8 cellular contexts compared by ENCODE assay signal in the genomic region with DNA sequence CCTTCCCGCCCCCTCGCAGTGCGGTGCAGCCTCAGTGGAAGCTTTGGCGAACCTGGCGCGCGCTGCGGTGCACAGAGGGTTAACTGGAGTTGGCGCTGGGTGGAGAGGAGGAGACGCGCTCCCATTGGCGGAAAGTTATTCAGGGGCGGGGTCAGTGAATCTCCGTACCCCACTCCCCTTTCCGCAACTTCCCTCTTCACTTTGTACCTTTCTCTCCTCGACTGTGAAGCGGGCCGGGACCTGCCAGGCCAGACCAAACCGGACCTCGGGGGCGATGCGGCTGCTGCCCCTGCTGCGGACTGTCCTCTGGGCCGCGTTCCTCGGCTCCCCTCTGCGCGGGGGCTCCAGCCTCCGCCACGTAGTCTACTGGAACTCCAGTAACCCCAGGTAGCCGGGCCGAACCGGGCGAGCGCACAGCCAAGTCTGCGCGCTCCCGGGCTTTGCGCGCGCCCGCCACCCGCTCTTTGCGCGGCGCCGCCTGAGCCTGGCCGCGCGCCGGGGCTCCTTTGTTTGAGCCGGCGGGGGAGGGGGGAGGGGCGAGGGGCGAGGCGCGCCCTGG. TPM values are rescaled to one million over a fixed set of nuclear protein-coding genes. Genes with fewer than 3 reads are reported as not detected.
DNase-seq lines count a peak whose midpoint lies in the region; ATAC-seq and TF ChIP-seq lines count a peak whose summit lies in the region.

A gene with protein sequence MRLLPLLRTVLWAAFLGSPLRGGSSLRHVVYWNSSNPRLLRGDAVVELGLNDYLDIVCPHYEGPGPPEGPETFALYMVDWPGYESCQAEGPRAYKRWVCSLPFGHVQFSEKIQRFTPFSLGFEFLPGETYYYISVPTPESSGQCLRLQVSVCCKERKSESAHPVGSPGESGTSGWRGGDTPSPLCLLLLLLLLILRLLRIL (plus strand): TSS at position 191 of the 559 bp plus-strand sequence. CDS start 84 bp downstream, at position 275.

- peak within 1 kb of the TSS; percentile 61 for H3K27ac ChIP-seq in CD4-positive, alpha-beta T cell (ENCODE audit: low read depth, low read length)
- 0 out of 2 replicates have a peak within 1 kb of the TSS, but pooled peaks have one; percentile 3 for H3K27ac ChIP-seq in PC-3 (ENCODE audit: low read length)
- H3K27ac ChIP-seq in muscle layer of duodenum (ENCODE audit: low read length): peak within 1 kb of the TSS; percentile 63

- peaks cover 32% of the 10 kb centered on the region for H3K4me1 Mint-ChIP-seq in CD4-positive, alpha-beta T cell (ENCODE audit: low read depth)

- H3K4me1 ChIP-seq in PC-3 (ENCODE audit: insufficient read depth, low read length) (peaks cover 21% of the 10 kb centered on the region), muscle layer of duodenum (ENCODE audit: control insufficient read depth in 1 of 2, insufficient read depth in 2 of 2, low read length in 2 of 2) (peaks cover 12 to 31% of the 10 kb centered on the region in 2 donors)

- H3K27me3 Mint-ChIP-seq in CD4-positive, alpha-beta T cell: no peaks in the 10 kb centered on the region

- TSS peak; percentile 60 for BruUV-seq in PC-3 (replicated peaks; lab: Mats Ljungman, UMichigan)

- no peak for TF ChIP-seq CTCF in CD4-positive, alpha-beta T cell (IDR thresholded peaks at IDR 0.05)
- no peak for TF ChIP-seq CTCF in PC-3 (conservative IDR thresholded peaks at IDR 0.05; ENCODE audit: low read depth, low read length)

- H3K9me2 ChIP-seq in PC-3 (replicated peaks; ENCODE audit: low read length): no peaks in the 10 kb centered on the region

- H3K4me3 ChIP-seq in PC-3 (ENCODE audit: low read length) (peak within 1 kb of the TSS; percentile 76), muscle layer of duodenum (ENCODE audit: low read depth in 1 of 2, low read length in 2 of 2) (peak within 1 kb of the TSS; percentile 71 to 94)

- peak within 1 kb of the TSS; percentile 96 for H3K4me3 Mint-ChIP-seq in CD4-positive, alpha-beta T cell

- peak within 1 kb of the TSS; percentile 82 for H3K4me2 ChIP-seq in PC-3 (ENCODE audit: low read length)

- POLR2A ChIA-PET in CD4-positive, alpha-beta T cell (lab: Charles Lee): interaction anchor here (0.6 to 2.3 kb wide), 6 partner anchors 11 to 81 kb away, joined by 3 to 23 read pairs (median 3); a partner anchor contains a TSS
- POLR2A ChIA-PET in PC-3 (lab: Charles Lee; ENCODE audit: unreplicated experiment): interaction anchor here (1.0 kb wide), 1 partner anchor 90 kb away, joined by 4 read pairs; no protein-coding TSS in a partner anchor

- peak within 1 kb of the TSS; percentile 70 for H3K27ac Mint-ChIP-seq in CD4-positive, alpha-beta T cell

- CTCF ChIA-PET in CD4-positive, alpha-beta T cell (lab: Charles Lee): interaction anchor here (1.0 to 6.5 kb wide), 6 partner anchors 12 to 584 kb away, joined by 3 to 78 read pairs (median 6); a partner anchor contains a TSS
- CTCF ChIA-PET in PC-3 (lab: Charles Lee): interaction anchor here (2.3 kb wide), 1 partner anchor 21 kb away, joined by 14 read pairs; no protein-coding TSS in a partner anchor

- peak within 1 kb of the TSS; percentile 55 for H3K9ac ChIP-seq in PC-3 (ENCODE audit: low read length)

- no peak for TF ChIP-seq POLR2A in erythroblast (IDR thresholded peaks at IDR 0.05; ENCODE audit: low read length)

- peaks cover 14% of the 10 kb centered on the region for H3K79me2 ChIP-seq in PC-3 (ENCODE audit: low read length)

- peak; percentile 69 to 84 (median 78) for DNase-seq in CD4-positive, alpha-beta T cell
- DNase-seq in PC-3 (peak; percentile 90), activated T-cell treated with anti-CD3 and anti-CD28 coated beads for 48 hours (ENCODE audit: low read depth) (peak; percentile 78), erythroblast (lab: John Stamatoyannopoulos, UW) (peak; percentile 70 to 75)
- DNase-seq in stimulated activated CD8-positive, alpha-beta memory T cell treated with anti-CD3 and anti-CD28 coated beads, Interleukin-7, amount 100 ng/mL, for 48 hours (ENCODE audit: extremely low read depth in 1 of 2, low read depth in 1 of 2): peak; percentile 51 to 74

- H3F3A ChIP-seq in PC-3 (ENCODE audit: low read length, unreplicated experiment): no peaks in the 10 kb centered on the region

- intact Hi-C loops in CD4-positive, alpha-beta T cell (cut with DNase I, micrococcal nuclease): loop anchor here (1.0 to 5.0 kb wide), 7 partner anchors 21 to 656 kb away; a partner anchor contains a TSS
- intact Hi-C loops in PC-3 (cut with micrococcal nuclease): loop anchor here (1.0 to 5.0 kb wide), 2 partner anchors 21 to 91 kb away; a partner anchor contains a TSS

- H2AFZ ChIP-seq in PC-3 (ENCODE audit: low read length): peak within 1 kb of the TSS; percentile 83

- no peaks in the 10 kb centered on the region for H3K9me3 Mint-ChIP-seq in CD4-positive, alpha-beta T cell

- H4K20me1 ChIP-seq in PC-3 (ENCODE audit: low read length): no peaks in the 10 kb centered on the region

- peak; percentile 90 for ATAC-seq in CD4-positive, alpha-beta T cell (ENCODE audit: poor library complexity)
- peak; percentile 60 for ATAC-seq in GM19351 (IDR thresholded peaks at IDR 0.05; ENCODE audit: unreplicated experiment)
- ATAC-seq in HG03571 (IDR thresholded peaks at IDR 0.05; ENCODE audit: unreplicated experiment): peak; percentile 52
- peak; percentile 76 for ATAC-seq in PC-3

- H3K9me3 ChIP-seq in CD4-positive, alpha-beta T cell (ENCODE audit: control insufficient read depth, low read length): no peaks in the 10 kb centered on the region
- H3K9me3 ChIP-seq in PC-3 (ENCODE audit: low read length) (no peaks in the 10 kb centered on the region), muscle layer of duodenum (ENCODE audit: control insufficient read depth in 1 of 2, low read length in 2 of 2) (no peaks in the 10 kb centered on the region)

- H3K36me3 ChIP-seq in PC-3 (ENCODE audit: low read depth, low read length): peaks cover 14% of the 10 kb centered on the region
- peaks cover 3 to 7% of the 10 kb centered on the region in 2 donors for H3K36me3 ChIP-seq in muscle layer of duodenum (ENCODE audit: control insufficient read depth in 1 of 2, insufficient read depth in 2 of 2, low read length in 2 of 2)

- peaks cover 15% of the 10 kb centered on the region for H3K36me3 Mint-ChIP-seq in CD4-positive, alpha-beta T cell (ENCODE audit: low read depth)

- no peaks in the 10 kb centered on the region for H3K27me3 ChIP-seq in CD4-positive, alpha-beta T cell (ENCODE audit: control insufficient read depth, insufficient read depth, low read length)
- H3K27me3 ChIP-seq in PC-3 (ENCODE audit: low read length) (no peaks in the 10 kb centered on the region), muscle layer of duodenum (ENCODE audit: low read depth, low read length) (no peaks in the 10 kb centered on the region)

RNA-seq across cellular contexts. Expression of the gene that starts here (rescaled TPM):
- total RNA-seq in CD4-positive, alpha-beta T cell: 1 to 10 TPM; 2.4 to 3.3 TPM
- 36.7 and 37.4 TPM in 2 replicates for total RNA-seq in PC-3 (2014; rRNA removed)

Comparison
In these comparisons a context has a peak if more than half of its experiments do, and no peak if none do; other contexts are left out.
1. Peak in every context shown above with its lines: DNase-seq, ATAC-seq, H3K4me3 ChIP-seq and H3K27ac ChIP-seq.
2. H3K27ac ChIP-seq: peak in every context shown above with its lines; median percentile 63 in muscle layer of duodenum; 61 in CD4-positive, alpha-beta T cell; 3 in PC-3.